ENCODE assay signal across 6 cellular contexts in genomic region chr2:16065272-16066069, GRCh38.
DNase-seq lines count a peak whose midpoint lies in the region; TF ChIP-seq lines count a peak whose summit lies in the region.
"Not testable (repeated sequence)": the region's sequence is repeated elsewhere in the genome, so short reads cannot be mapped to it uniquely, and the experiment has no call there.

No MANE protein-coding gene starts in this region.

- H3K27ac Mint-ChIP-seq in endodermal cell = not testable (repeated sequence)
- H3K27ac Mint-ChIP-seq in progenitor cell of endocrine pancreas = peak overlapping the region; percentile 74

- peak overlapping the region; percentile 96 for H3K27ac ChIP-seq in WERI-Rb-1
- not testable (repeated sequence) for H3K27ac ChIP-seq in endodermal cell (ENCODE audit: low read depth, low read length); osteoblast (ENCODE audit: low read depth, low read length)

- H3K9me3 ChIP-seq in BE2C (peaks cover 70% of the 10 kb centered on the region), WERI-Rb-1 (ENCODE audit: severe bottlenecking) (peaks cover 26% of the 10 kb centered on the region), endodermal cell (ENCODE audit: control insufficient read depth, low read length) (peaks cover 47% of the 10 kb centered on the region)
- not testable (repeated sequence) for H3K9me3 ChIP-seq in osteoblast (ENCODE audit: low read depth, low read length)

- H3K27me3 Mint-ChIP-seq in endodermal cell (ENCODE audit: insufficient read depth); progenitor cell of endocrine pancreas: not testable (repeated sequence)

- H3K36me3 Mint-ChIP-seq in endodermal cell (ENCODE audit: low read depth); progenitor cell of endocrine pancreas (ENCODE audit: insufficient read depth): not testable (repeated sequence)

- H3K4me3 Mint-ChIP-seq in endodermal cell; progenitor cell of endocrine pancreas (ENCODE audit: low read depth): not testable (repeated sequence)

- TF ChIP-seq CTCF in BE2C (IDR thresholded peaks at IDR 0.05; ENCODE audit: low read depth, low read length); WERI-Rb-1 (IDR thresholded peaks at IDR 0.05; ENCODE audit: low read depth, low read length); endodermal cell (conservative IDR thresholded peaks at IDR 0.05); osteoblast (IDR thresholded peaks at IDR 0.05; ENCODE audit: extremely low read depth, low read depth, low read length); progenitor cell of endocrine pancreas (IDR thresholded peaks at IDR 0.05; ENCODE audit: unreplicated experiment): not testable (repeated sequence)

- H3K4me3 ChIP-seq in BE2C (ENCODE audit: low read depth, low read length); WERI-Rb-1 (ENCODE audit: low read depth, low read length); osteoblast (ENCODE audit: insufficient read depth, low read length): not testable (repeated sequence)
- peak overlapping the region; percentile 7 for H3K4me3 ChIP-seq in endodermal cell (ENCODE audit: low read length)

- H3K27me3 ChIP-seq in BE2C; WERI-Rb-1 (ENCODE audit: insufficient read depth, low read depth, severe bottlenecking); endodermal cell (ENCODE audit: control insufficient read depth, insufficient read depth, low read length, poor library complexity, severe bottlenecking); osteoblast (ENCODE audit: insufficient read depth, low read length): not testable (repeated sequence)

- 80 to 91% methylated on average over 2 to 4 of the region's 4 CpGs for WGBS in endodermal cell (ENCODE audit: insufficient coverage in 1 of 2, insufficient read length in 1 of 2), 2 experiments

- H3K4me1 ChIP-seq in BE2C (peaks cover 15% of the 10 kb centered on the region), endodermal cell (ENCODE audit: control insufficient read depth, insufficient read depth, low read length) (peaks cover 21% of the 10 kb centered on the region)
- H3K4me1 ChIP-seq in osteoblast (ENCODE audit: insufficient read depth, low read length) = not testable (repeated sequence)

- H3K4me1 Mint-ChIP-seq in endodermal cell = peaks cover 32% of the 10 kb centered on the region
- H3K4me1 Mint-ChIP-seq in progenitor cell of endocrine pancreas (ENCODE audit: low read depth) = peaks cover 48% of the 10 kb centered on the region

- not testable (repeated sequence) for H2AFZ ChIP-seq in osteoblast (ENCODE audit: low read length)

- not testable (repeated sequence) for H3K79me2 ChIP-seq in osteoblast (ENCODE audit: insufficient read depth, low read length)

- not testable (repeated sequence) for H3K9ac ChIP-seq in endodermal cell (ENCODE audit: extremely low read depth, low read length, poor library complexity, severe bottlenecking)

- DNase-seq in BE2C (peak; percentile 95), SK-N-DZ (ENCODE audit: low spot score) (peak; percentile 97), osteoblast (ENCODE audit: insufficient read length, low spot score, missing footprints) (peak; percentile 27)
- not testable (repeated sequence) for DNase-seq in WERI-Rb-1; endodermal cell; progenitor cell of endocrine pancreas (ENCODE audit: low spot score, unreplicated experiment)

- H3K4me2 ChIP-seq in osteoblast (ENCODE audit: insufficient read depth, low read length) = not testable (repeated sequence)

- H3K36me3 ChIP-seq in BE2C; WERI-Rb-1; endodermal cell (ENCODE audit: control insufficient read depth, insufficient read depth, low read length); osteoblast (ENCODE audit: insufficient read depth, low read length): not testable (repeated sequence)

- not testable (repeated sequence) for H4K20me1 ChIP-seq in osteoblast (ENCODE audit: insufficient read depth, low read length)

- H3K9me3 Mint-ChIP-seq in endodermal cell (peaks cover 44% of the 10 kb centered on the region), progenitor cell of endocrine pancreas (ENCODE audit: low read depth) (peaks cover 14% of the 10 kb centered on the region)
